Comparison of ENCODE assay signal across 25 cellular contexts in the genomic region with DNA sequence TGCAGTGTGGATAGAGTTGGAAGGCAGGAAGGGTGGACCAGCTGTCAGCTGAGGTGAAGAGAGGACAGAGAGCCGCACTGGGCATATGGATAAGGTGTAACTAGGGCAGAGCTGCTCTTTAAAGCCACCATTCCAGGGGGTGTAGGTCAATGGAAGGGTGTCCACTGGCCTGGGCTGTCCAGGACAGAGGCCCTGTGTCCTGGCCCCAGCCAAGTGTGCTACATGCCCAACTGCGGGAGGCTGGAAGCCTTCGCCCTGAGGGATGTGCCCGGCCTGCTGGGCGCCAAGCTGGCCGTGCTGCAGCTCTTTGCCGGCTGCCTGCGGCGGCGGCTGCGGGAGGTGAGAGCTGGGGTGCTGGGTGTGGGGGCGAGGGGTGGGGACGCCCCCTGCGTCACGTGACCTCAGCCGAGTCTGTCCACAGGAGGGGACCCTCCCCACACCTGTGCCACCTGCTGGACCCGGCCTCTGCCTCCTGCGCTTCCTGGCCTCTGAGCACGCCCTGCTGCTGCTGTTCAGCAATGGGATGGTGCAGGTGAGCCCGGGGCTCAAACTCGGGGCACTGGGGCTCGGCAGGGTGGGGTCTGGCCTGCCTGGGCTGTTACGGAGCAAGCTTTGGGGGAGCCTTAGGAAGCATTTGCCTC. TPM values are rescaled to one million over a fixed set of nuclear protein-coding genes. Genes with fewer than 3 reads are reported as not detected.
"Had no signal": no experiment of that assay in that cellular context is flagged by ENCODE, and none has a peak within 500 bp of the region (broad histone marks: within the 10 kb centered on the region; RNA-seq: fewer than 3 reads in every experiment).

No MANE protein-coding gene starts in this region.

- FAIRE-seq: RCC 7860 had no signal

- H3K27ac ChIP-seq: ascending aorta, KMS-11, SJSA1 had no signal

- H3K4me2 ChIP-seq: KMS-11 had no signal

- DNase-seq: activated CD4-positive, alpha-beta T cell treated with anti-CD3 and anti-CD28 coated beads for 1 hour; activated CD4-positive, alpha-beta T cell treated with anti-CD3 and anti-CD28 coated beads, Interleukin-2, amount 10 ng/mL, durations not matched to agents 24 days and 14 days; activated CD4-positive, alpha-beta T cell treated with anti-CD3 and anti-CD28 coated beads, Interleukin-2, amount 50 U/mL, for 48 hours; activated CD8-positive, alpha-beta memory T cell treated with anti-CD3 and anti-CD28 coated beads, Interleukin-2, amount 10 ng/mL, durations not matched to agents 7 days and 5 days; activated effector memory CD4-positive, alpha-beta T cell treated with Interleukin-2 at 50 U/mL for 16 hours; activated naive CD4-positive, alpha-beta T cell; activated T-cell treated with anti-CD3 and anti-CD28 coated beads, Interleukin-2, amount 50 U/mL, for 24 hours; amniotic stem cell; NCI-H1092; NCI-H1694; NCI-H2029; NCI-H2107; NCI-H345; NCI-H510A; NCI-H526 treated with DMSO at 0.1 percent for 48 hours; SHP77; SW 1271 had no signal

- H3K36me3 ChIP-seq: ascending aorta, SJSA1 had no signal

- H3K27me3 ChIP-seq: ascending aorta had no signal

- ATAC-seq: activated CD8-positive, alpha-beta memory T cell treated with anti-CD3 and anti-CD28 coated beads, Interleukin-2, amount 10 ng/mL, durations not matched to agents 7 days and 5 days; SK-N-SH treated with all-trans-retinoic acid at 6 μM for 48 hours; WTC11 had no signal

- H3K4me1 ChIP-seq: ascending aorta, SJSA1 had no signal

- H3K4me3 ChIP-seq: ascending aorta, SJSA1 had no signal

- H3K9ac ChIP-seq: KMS-11 had no signal

- H3K9me3 ChIP-seq: ascending aorta, SJSA1 had no signal

RNA-seq across cellular contexts. Expression of a gene that starts 9.8 kb away (rescaled TPM):
- total RNA-seq: activated CD4-positive, alpha-beta T cell treated with anti-CD3 and anti-CD28 coated beads, Interleukin-2, amount 10 ng/mL, durations not matched to agents 24 days and 14 days; activated CD8-positive, alpha-beta memory T cell treated with anti-CD3 and anti-CD28 coated beads, Interleukin-2, amount 10 ng/mL, durations not matched to agents 7 days and 5 days; activated T-helper 1 cell treated with anti-CD3 and anti-CD28 coated beads, Interleukin-12 subunit alpha, Interleukin-12 subunit beta, Interleukin-2, Interleukin-4 antibody, amounts not matched to agents 30 ng/mL and 10 ng/mL and 1 ng/mL, durations not matched to agents 14 hours and 24 hours and 36 hours; ascending aorta; SJSA1; T-helper 1 cell treated with Interleukin-12 subunit alpha and Interleukin-12 subunit beta and Interleukin-4 antibody, amounts not matched to agents 30 ng/mL and 1 ng/mL, for 36 hours had no signal
